In genomic region chr18:31301201-31301655, GRCh38 we compare ENCODE assay signal across 19 cellular contexts. TPM values are rescaled to one million over a fixed set of nuclear protein-coding genes. Genes with fewer than 3 reads are reported as not detected.
A peak's percentile ranks its signal among the peaks of the same experiment; 100 is the strongest.
DNase-seq lines count a peak whose midpoint lies in the region; ATAC-seq and TF ChIP-seq lines count a peak whose summit lies in the region.
"Had no signal": no experiment of that assay in that cellular context is flagged by ENCODE, and none has a peak within 500 bp of the region (broad histone marks: within the 10 kb centered on the region; RNA-seq: fewer than 3 reads in every experiment).

No MANE protein-coding gene starts in this region.

- H3K18ac ChIP-seq in neuronal stem cell (ENCODE audit: low read length), result peak overlapping the region; percentile 21

- H3K4me1 Mint-ChIP-seq in CD4-positive, alpha-beta T cell (ENCODE audit: low read depth), result no peaks in the 10 kb centered on the region
- H3K4me1 Mint-ChIP-seq: memory B cell had no signal

- ATAC-seq in left ventricle myocardium superior (peak; percentile 73), HG03442 (IDR thresholded peaks at IDR 0.05; ENCODE audit: unreplicated experiment) (no peak), PC-3 (no peak)
- ATAC-seq in CD4-positive, alpha-beta T cell (ENCODE audit: poor library complexity), result no peak
- ATAC-seq: activated naive CD4-positive, alpha-beta T cell treated with anti-CD3 and anti-CD28 coated beads, Interleukin-2, amount 50 U/mL, for 72 hours had no signal

- H3K27ac ChIP-seq in VCaP (peak overlapping the region; percentile 61), neuronal stem cell (replicated peaks; ENCODE audit: low read length) (peak overlapping the region; percentile 65), RWPE1 (no peak overlapping the region; the same call in 1 of the 2 replicates), PC-3 (ENCODE audit: low read length) (no peak overlapping the region)
- H3K27ac ChIP-seq in CD4-positive, alpha-beta T cell (ENCODE audit: low read depth, low read length), result no peak overlapping the region
- H3K27ac ChIP-seq: testis had no signal

- no peak overlapping the region for H2BK12ac ChIP-seq in neuronal stem cell (ENCODE audit: low read length)

- H2BK120ac ChIP-seq in neuronal stem cell (ENCODE audit: low read depth, low read length), result no peak overlapping the region

- no peaks in the 10 kb centered on the region for H4K20me1 ChIP-seq in PC-3 (ENCODE audit: low read length)

- H3K4me2 ChIP-seq in neuronal stem cell (ENCODE audit: insufficient read depth, low read length, poor library complexity, severe bottlenecking) (no peak overlapping the region), PC-3 (ENCODE audit: low read length) (no peak overlapping the region)

- no TSS peak for BruUV-seq in PC-3 (replicated peaks; lab: Mats Ljungman, UMichigan)

- H3K9me2 ChIP-seq in PC-3 (replicated peaks; ENCODE audit: low read length), result no peaks in the 10 kb centered on the region

- no peak overlapping the region for H3K4me3 Mint-ChIP-seq in CD4-positive, alpha-beta T cell
- H3K4me3 Mint-ChIP-seq: memory B cell had no signal

- H3K9ac ChIP-seq in neuronal stem cell (ENCODE audit: low read depth, low read length, poor library complexity), result no peak overlapping the region
- H3K9ac ChIP-seq in PC-3 (ENCODE audit: low read length), result no peak overlapping the region

- POLR2A ChIA-PET in RWPE1 (lab: Yijun Ruan, JAX; ENCODE audit: low non-redundant PET), result interaction anchor here (0.6 kb wide), 1 partner anchor 12 kb away, joined by 3 read pairs; no protein-coding TSS in a partner anchor
- POLR2A ChIA-PET in PC-3 (lab: Charles Lee; ENCODE audit: unreplicated experiment), result no interaction called here
- POLR2A ChIA-PET in CD4-positive, alpha-beta T cell (lab: Charles Lee), result no interaction called here

- H4K8ac ChIP-seq in neuronal stem cell (ENCODE audit: low read depth, low read length), result no peak overlapping the region

- DNase-seq in H7 (peak; percentile 27), left ventricle myocardium superior (no peak), neuronal stem cell (ENCODE audit: low spot score) (peak; percentile 30), RWPE1 (ENCODE audit: low spot score) (no peak), PC-3 (no peak)
- DNase-seq in CD4-positive, alpha-beta T cell, result no peak
- DNase-seq: activated CD4-positive, alpha-beta T cell treated with anti-CD3 and anti-CD28 coated beads, Interleukin-2, amount 50 U/mL, for 4 hours; activated T-cell treated with anti-CD3 and anti-CD28 coated beads, Interleukin-2, amount 50 U/mL, for 1 hour; HCEC 1CT; NCI-H69; right cardiac atrium; stimulated activated CD4-positive, alpha-beta T cell treated with anti-CD3 and anti-CD28 coated beads, Interleukin-4, amount 100 ng/mL, for 1 hour; testis had no signal

- H2AFZ ChIP-seq in neuronal stem cell (ENCODE audit: low read length) (no peak overlapping the region), PC-3 (ENCODE audit: low read length) (no peak overlapping the region)

- no peaks in the 10 kb centered on the region for H3K36me3 Mint-ChIP-seq in CD4-positive, alpha-beta T cell (ENCODE audit: low read depth)
- H3K36me3 Mint-ChIP-seq: activated naive CD4-positive, alpha-beta T cell treated with anti-CD3 and anti-CD28 coated beads, Interleukin-2, amount 50 U/mL, for 72 hours; memory B cell had no signal

- no peak overlapping the region for H3K27ac Mint-ChIP-seq in CD4-positive, alpha-beta T cell
- H3K27ac Mint-ChIP-seq: activated naive CD4-positive, alpha-beta T cell treated with anti-CD3 and anti-CD28 coated beads, Interleukin-2, amount 50 U/mL, for 72 hours; memory B cell had no signal

- no peaks in the 10 kb centered on the region for H3K79me2 ChIP-seq in PC-3 (ENCODE audit: low read length)

- H2BK15ac ChIP-seq in neuronal stem cell (ENCODE audit: low read length), result no peak overlapping the region

- no CpG with 5 or more reads among the region's 3 CpGs for WGBS in neuronal stem cell (ENCODE audit: extremely low coverage in 2 of 2, insufficient read length in 2 of 2, insufficient replicate concordance in 1 of 2), 2 donors

- H3K14ac ChIP-seq in neuronal stem cell (ENCODE audit: low read length), result no peak overlapping the region

- H3K4me1 ChIP-seq in neuronal stem cell (ENCODE audit: control insufficient read depth in 2 of 2, insufficient read depth in 1 of 2, low read depth in 1 of 2, low read length in 2 of 2) (peaks cover 3 to 7% of the 10 kb centered on the region in 2 donors), PC-3 (ENCODE audit: insufficient read depth, low read length) (peaks cover 23% of the 10 kb centered on the region)
- H3K4me1 ChIP-seq: testis had no signal

- H4K91ac ChIP-seq in neuronal stem cell (ENCODE audit: low read depth, low read length, poor library complexity), result no peak overlapping the region

- peaks cover 3% of the 10 kb centered on the region for H3K9me3 Mint-ChIP-seq in CD4-positive, alpha-beta T cell
- H3K9me3 Mint-ChIP-seq: activated naive CD4-positive, alpha-beta T cell treated with anti-CD3 and anti-CD28 coated beads, Interleukin-2, amount 50 U/mL, for 72 hours; memory B cell had no signal

- H3K27me3 ChIP-seq in H7 (ENCODE audit: control insufficient read depth, insufficient read depth, low read length) (no peaks in the 10 kb centered on the region), neuronal stem cell (ENCODE audit: control insufficient read depth in 3 of 3, insufficient read depth in 3 of 3, low read depth in 1 of 3, low read length in 3 of 3) (no peaks in the 10 kb centered on the region), PC-3 (ENCODE audit: low read length) (no peaks in the 10 kb centered on the region)
- no peaks in the 10 kb centered on the region for H3K27me3 ChIP-seq in CD4-positive, alpha-beta T cell (ENCODE audit: control insufficient read depth, insufficient read depth, low read length)
- H3K27me3 ChIP-seq: testis had no signal

- TF ChIP-seq CTCF in VCaP (conservative IDR thresholded peaks at IDR 0.05) (no peak), RWPE1 (conservative IDR thresholded peaks at IDR 0.05; ENCODE audit: low read depth) (no peak), PC-3 (conservative IDR thresholded peaks at IDR 0.05; ENCODE audit: low read depth, low read length) (no peak)
- no peak for TF ChIP-seq CTCF in CD4-positive, alpha-beta T cell (IDR thresholded peaks at IDR 0.05)

- no peak overlapping the region for H2AK5ac ChIP-seq in neuronal stem cell (ENCODE audit: low read depth, low read length)

- H3K4me3 ChIP-seq in H7 (ENCODE audit: insufficient read depth, low read depth, low read length) (no peak overlapping the region), neuronal stem cell (ENCODE audit: low read length in 2 of 2) (no peak overlapping the region), PC-3 (ENCODE audit: low read length) (no peak overlapping the region)
- H3K4me3 ChIP-seq: testis had no signal

- CTCF ChIA-PET in RWPE1 (lab: Yijun Ruan, JAX), result interaction anchor here (0.6 kb wide), 1 partner anchor 76 kb away, joined by 4 read pairs; no protein-coding TSS in a partner anchor
- CTCF ChIA-PET in PC-3 (lab: Charles Lee), result no interaction called here
- CTCF ChIA-PET in CD4-positive, alpha-beta T cell (lab: Charles Lee), result no interaction called here

- H3K23ac ChIP-seq in neuronal stem cell (ENCODE audit: low read depth, low read length, poor library complexity), result no peak overlapping the region

- no peak overlapping the region for H2BK5ac ChIP-seq in neuronal stem cell (ENCODE audit: low read length)

- intact Hi-C loops in left ventricle myocardium superior (cut with micrococcal nuclease), result no loop called here
- intact Hi-C loops in PC-3 (cut with micrococcal nuclease), result no loop called here
- intact Hi-C loops in CD4-positive, alpha-beta T cell (cut with DNase I, micrococcal nuclease), result no loop called here

- no peaks in the 10 kb centered on the region for H3K27me3 Mint-ChIP-seq in CD4-positive, alpha-beta T cell
- H3K27me3 Mint-ChIP-seq: memory B cell had no signal

- no peak overlapping the region for H3K4ac ChIP-seq in neuronal stem cell (ENCODE audit: low read length)

- no peaks in the 10 kb centered on the region for H3K79me1 ChIP-seq in neuronal stem cell (ENCODE audit: low read depth, low read length)

- H3K36me3 ChIP-seq in H7 (replicated peaks; ENCODE audit: control insufficient read depth, insufficient read depth, low read length) (no peaks in the 10 kb centered on the region), neuronal stem cell (replicated peaks in 1 of 2; ENCODE audit: control insufficient read depth in 2 of 2, insufficient read depth in 2 of 2, low read length in 2 of 2) (no peaks in the 10 kb centered on the region), PC-3 (ENCODE audit: low read depth, low read length) (no peaks in the 10 kb centered on the region)

- no peaks in the 10 kb centered on the region for H3F3A ChIP-seq in PC-3 (ENCODE audit: low read length, unreplicated experiment)

- no peaks in the 10 kb centered on the region for H3K9me3 ChIP-seq in neuronal stem cell (replicated peaks in 1 of 2; ENCODE audit: control insufficient read depth in 2 of 2, insufficient read depth in 1 of 2, low read depth in 1 of 2, low read length in 2 of 2)
- no peaks in the 10 kb centered on the region for H3K9me3 ChIP-seq in PC-3 (ENCODE audit: low read length)
- no peaks in the 10 kb centered on the region for H3K9me3 ChIP-seq in CD4-positive, alpha-beta T cell (ENCODE audit: control insufficient read depth, low read length)
- H3K9me3 ChIP-seq: testis had no signal

RNA-seq across cellular contexts. Expression of gene DSG1, which starts 16.7 kb away (rescaled TPM):
- total RNA-seq in H7 (2014; rRNA removed; shearing (Covaris generic)), result 0.14 TPM in 1 of 2 replicates, not detected in the other
- total RNA-seq in left ventricle myocardium superior (0.77 TPM), PC-3 (2014; rRNA removed) (not detected in 2 replicates)
- polyA plus RNA-seq in neuronal stem cell (2013, experiment 1 of 2), result 0.01 TPM
- not detected for polyA plus RNA-seq in neuronal stem cell (2013, experiment 2 of 2)
- not detected for total RNA-seq in CD4-positive, alpha-beta T cell
- total RNA-seq: activated naive CD4-positive, alpha-beta T cell treated with anti-CD3 and anti-CD28 coated beads, Interleukin-2, amount 50 U/mL, for 72 hours; G401 had no signal
- polyA plus RNA-seq: neural cell had no signal

Comparison
In these comparisons a context has a peak if more than half of its experiments do, and no peak if none do; other contexts are left out.
1. DNase-seq: peak in H7 (single experiment) and neuronal stem cell (single experiment); none in left ventricle myocardium superior (single experiment), RWPE1 (single experiment), PC-3 (single experiment) and CD4-positive, alpha-beta T cell (0 of 10).
2. H3K27ac ChIP-seq: peak in VCaP (single experiment) and neuronal stem cell (single experiment); none in RWPE1 (single experiment), PC-3 (single experiment) and CD4-positive, alpha-beta T cell (single experiment).